12 cellular contexts compared by ENCODE assay signal in the genomic region with DNA sequence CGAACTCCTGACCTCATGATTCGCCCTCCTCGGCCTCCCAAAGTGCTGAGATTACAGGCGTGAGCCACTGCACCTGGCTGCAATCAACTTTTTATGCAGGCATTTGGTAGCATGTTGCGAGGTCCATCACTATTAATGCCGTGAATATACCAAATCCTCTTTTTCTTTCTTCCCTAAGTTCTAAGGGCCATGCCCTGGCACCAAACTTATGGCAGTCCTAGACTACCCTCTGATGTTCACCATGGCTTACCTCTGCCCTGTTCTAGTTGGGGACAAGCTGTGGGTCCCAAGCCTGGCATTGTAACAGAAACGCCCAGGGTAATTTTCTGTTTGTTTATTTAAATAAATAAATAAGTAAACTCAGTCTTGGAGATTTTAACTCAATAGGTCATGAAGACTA. TPM values are rescaled to one million over a fixed set of nuclear protein-coding genes. Genes with fewer than 3 reads are reported as not detected.
DNase-seq lines count a peak whose midpoint lies in the region; ATAC-seq and TF ChIP-seq lines count a peak whose summit lies in the region.
"Had no signal": no experiment of that assay in that cellular context is flagged by ENCODE, and none has a peak within 500 bp of the region (broad histone marks: within the 10 kb centered on the region; RNA-seq: fewer than 3 reads in every experiment).

No MANE protein-coding gene starts in this region.

- DNase-seq in activated naive CD4-positive, alpha-beta T cell treated with anti-CD3 and anti-CD28 coated beads for 36 hours, result no peak
- DNase-seq in activated naive CD4-positive, alpha-beta T cell treated with Interleukin-2 at 50 U/mL for 16 hours, result no peak
- DNase-seq in activated naive CD8-positive, alpha-beta T cell treated with anti-CD3 and anti-CD28 coated beads for 36 hours, result no peak
- DNase-seq in stimulated activated effector memory CD8-positive, alpha-beta T cell treated with anti-CD3 and anti-CD28 coated beads, Interleukin-12 subunit alpha, Interleukin-12 subunit beta, amount 100 ng/mL, for 72 hours (ENCODE audit: low spot score in 2 of 2), result no peak
- no peak for DNase-seq in germinal center (ENCODE audit: low spot score)
- DNase-seq: DND-41, head of caudate nucleus had no signal

- no peak overlapping the region; the same call in 1 of the 2 replicates for H3K9ac ChIP-seq in OCI-LY3 (ENCODE audit: low read length)

- peak overlapping the region; percentile 99 for H3K27ac Mint-ChIP-seq in activated naive CD4-positive, alpha-beta T cell treated with anti-CD3 and anti-CD28 coated beads for 36 hours
- peak overlapping the region; percentile 89 for H3K27ac Mint-ChIP-seq in activated naive CD8-positive, alpha-beta T cell treated with anti-CD3 and anti-CD28 coated beads for 36 hours
- no peak overlapping the region for H3K27ac Mint-ChIP-seq in stimulated activated effector memory CD8-positive, alpha-beta T cell treated with anti-CD3 and anti-CD28 coated beads, Interleukin-12 subunit alpha, Interleukin-12 subunit beta, amount 100 ng/mL, for 72 hours

- no peak overlapping the region for H2AFZ ChIP-seq in OCI-LY3 (ENCODE audit: low read depth, low read length)

- H3K36me3 Mint-ChIP-seq in activated naive CD4-positive, alpha-beta T cell treated with anti-CD3 and anti-CD28 coated beads for 36 hours (ENCODE audit: low read depth), result peaks cover 22% of the 10 kb centered on the region
- peaks cover 23% of the 10 kb centered on the region for H3K36me3 Mint-ChIP-seq in activated naive CD8-positive, alpha-beta T cell treated with anti-CD3 and anti-CD28 coated beads for 36 hours
- H3K36me3 Mint-ChIP-seq in stimulated activated effector memory CD8-positive, alpha-beta T cell treated with anti-CD3 and anti-CD28 coated beads, Interleukin-12 subunit alpha, Interleukin-12 subunit beta, amount 100 ng/mL, for 72 hours, result peaks cover 39% of the 10 kb centered on the region

- no peaks in the 10 kb centered on the region for H3K27me3 Mint-ChIP-seq in activated naive CD4-positive, alpha-beta T cell treated with anti-CD3 and anti-CD28 coated beads for 36 hours (ENCODE audit: low read depth)
- no peaks in the 10 kb centered on the region for H3K27me3 Mint-ChIP-seq in activated naive CD8-positive, alpha-beta T cell treated with anti-CD3 and anti-CD28 coated beads for 36 hours

- H4K20me1 ChIP-seq in OCI-LY3 (ENCODE audit: insufficient read depth, low read length), result no peaks in the 10 kb centered on the region

- no peaks in the 10 kb centered on the region for H3K79me2 ChIP-seq in OCI-LY3 (ENCODE audit: low read length)

- no peak for ATAC-seq in stimulated activated effector memory CD8-positive, alpha-beta T cell treated with anti-CD3 and anti-CD28 coated beads, Interleukin-12 subunit alpha, Interleukin-12 subunit beta, amount 100 ng/mL, for 72 hours
- ATAC-seq in GM19467 (IDR thresholded peaks at IDR 0.05; ENCODE audit: unreplicated experiment), result no peak
- ATAC-seq in HG03354 (IDR thresholded peaks at IDR 0.05; ENCODE audit: poor library complexity, severe bottlenecking, unreplicated experiment), result no peak

- intact Hi-C loops in activated naive CD4-positive, alpha-beta T cell treated with anti-CD3 and anti-CD28 coated beads for 36 hours (cut with micrococcal nuclease), result no loop called here

- H3K27me3 ChIP-seq in OCI-LY3 (ENCODE audit: low read depth, low read length), result 0 out of 2 replicates have a peak, but pooled peaks cover 3% of the 10 kb centered on the region

- no peak overlapping the region for H3K27ac ChIP-seq in OCI-LY3 (ENCODE audit: low read length)

- peaks cover 8% of the 10 kb centered on the region for H3K4me1 Mint-ChIP-seq in activated naive CD4-positive, alpha-beta T cell treated with anti-CD3 and anti-CD28 coated beads for 36 hours (ENCODE audit: low read depth)
- H3K4me1 Mint-ChIP-seq in activated naive CD8-positive, alpha-beta T cell treated with anti-CD3 and anti-CD28 coated beads for 36 hours, result peaks cover 3% of the 10 kb centered on the region
- H3K4me1 Mint-ChIP-seq in stimulated activated effector memory CD8-positive, alpha-beta T cell treated with anti-CD3 and anti-CD28 coated beads, Interleukin-12 subunit alpha, Interleukin-12 subunit beta, amount 100 ng/mL, for 72 hours, result peaks cover 5% of the 10 kb centered on the region

- TF ChIP-seq CTCF in OCI-LY3 (IDR thresholded peaks at IDR 0.05; ENCODE audit: low read depth, low read length), result peak; percentile 9; the same call in 1 of the 2 replicates

- no peaks in the 10 kb centered on the region for H3K9me3 Mint-ChIP-seq in activated naive CD4-positive, alpha-beta T cell treated with anti-CD3 and anti-CD28 coated beads for 36 hours
- H3K9me3 Mint-ChIP-seq in activated naive CD8-positive, alpha-beta T cell treated with anti-CD3 and anti-CD28 coated beads for 36 hours, result no peaks in the 10 kb centered on the region
- no peaks in the 10 kb centered on the region for H3K9me3 Mint-ChIP-seq in stimulated activated effector memory CD8-positive, alpha-beta T cell treated with anti-CD3 and anti-CD28 coated beads, Interleukin-12 subunit alpha, Interleukin-12 subunit beta, amount 100 ng/mL, for 72 hours

- H3K36me3 ChIP-seq in OCI-LY3 (replicated peaks; ENCODE audit: low read depth, low read length), result no peaks in the 10 kb centered on the region

- H3K4me3 Mint-ChIP-seq in activated naive CD4-positive, alpha-beta T cell treated with anti-CD3 and anti-CD28 coated beads for 36 hours, result no peak overlapping the region
- H3K4me3 Mint-ChIP-seq in activated naive CD8-positive, alpha-beta T cell treated with anti-CD3 and anti-CD28 coated beads for 36 hours, result peak overlapping the region; percentile 32
- H3K4me3 Mint-ChIP-seq in stimulated activated effector memory CD8-positive, alpha-beta T cell treated with anti-CD3 and anti-CD28 coated beads, Interleukin-12 subunit alpha, Interleukin-12 subunit beta, amount 100 ng/mL, for 72 hours, result peak overlapping the region; percentile 98

- H3K4me3 ChIP-seq in OCI-LY3 (ENCODE audit: low read length), result no peak overlapping the region
- H3K4me3 ChIP-seq: smooth muscle cell had no signal

- H3K4me2 ChIP-seq in OCI-LY3 (ENCODE audit: low read length), result 0 out of 2 replicates have a peak overlapping the region, but pooled peaks have one; percentile 12
- H3K4me2 ChIP-seq: smooth muscle cell had no signal

- CTCF ChIA-PET in activated naive CD4-positive, alpha-beta T cell treated with anti-CD3 and anti-CD28 coated beads for 36 hours (lab: Charles Lee), result interaction anchor here (0.6 to 21.5 kb wide), 9 partner anchors 15 to 152 kb away, joined by 3 to 382 read pairs (median 24); no protein-coding TSS in a partner anchor

- H3K4me1 ChIP-seq in OCI-LY3 (ENCODE audit: low read length), result peaks cover 17% of the 10 kb centered on the region

- H3K9me3 ChIP-seq in OCI-LY3 (ENCODE audit: insufficient read depth, low read length), result no peaks in the 10 kb centered on the region

RNA-seq across cellular contexts. Expression of a gene that starts 13.3 kb away (rescaled TPM):
- total RNA-seq in activated naive CD4-positive, alpha-beta T cell treated with anti-CD3 and anti-CD28 coated beads for 36 hours, result under 1 TPM in 1 of 2 experiments, not detected in 1; 0.50 TPM
- not detected for total RNA-seq in activated naive CD8-positive, alpha-beta T cell treated with anti-CD3 and anti-CD28 coated beads for 36 hours
- total RNA-seq: M059J, smooth muscle cell had no signal

RNA-seq across cellular contexts. Expression of a gene that starts 34.8 kb away (rescaled TPM):
- total RNA-seq in activated naive CD4-positive, alpha-beta T cell treated with anti-CD3 and anti-CD28 coated beads for 36 hours, result not detected
- total RNA-seq in activated naive CD8-positive, alpha-beta T cell treated with anti-CD3 and anti-CD28 coated beads for 36 hours, result not detected
- total RNA-seq: M059J, smooth muscle cell had no signal
